Comparison of ENCODE assay signal across 1 cellular context in the genomic region with DNA sequence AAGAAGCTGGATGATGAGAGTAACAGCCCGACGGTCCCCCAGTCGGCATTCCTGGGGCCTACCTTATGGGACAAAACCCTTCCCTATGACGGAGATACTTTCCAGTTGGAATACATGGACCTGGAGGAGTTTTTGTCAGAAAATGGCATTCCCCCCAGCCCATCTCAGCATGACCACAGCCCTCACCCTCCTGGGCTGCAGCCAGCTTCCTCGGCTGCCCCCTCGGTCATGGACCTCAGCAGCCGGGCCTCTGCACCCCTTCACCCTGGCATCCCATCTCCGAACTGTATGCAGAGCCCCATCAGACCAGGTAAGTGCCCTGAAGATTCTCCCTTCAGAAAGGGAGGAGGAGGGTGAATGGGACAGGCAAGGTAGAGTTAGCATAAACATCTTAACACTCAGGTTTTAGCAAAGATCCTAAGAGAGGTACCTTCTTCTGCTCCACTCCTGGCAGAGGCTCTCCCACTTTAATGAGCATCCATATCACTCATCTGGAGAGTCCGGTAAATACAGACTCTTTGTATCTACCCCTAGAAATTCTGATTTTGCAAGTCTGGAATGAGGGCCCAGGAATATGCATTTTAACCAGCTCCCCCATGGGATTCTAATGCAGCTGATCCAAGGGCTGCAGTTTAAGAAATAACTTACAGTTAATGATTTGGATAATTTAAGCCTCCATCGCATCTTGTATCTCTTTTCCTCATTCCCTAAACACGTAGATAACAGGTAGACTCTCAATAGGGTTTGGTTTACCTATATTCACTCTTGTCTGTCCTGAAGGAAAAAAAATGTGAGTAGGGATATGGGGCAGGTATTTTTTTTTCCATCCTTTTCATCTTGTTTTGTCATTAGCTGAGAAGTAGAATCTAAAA.
TF ChIP-seq lines count a peak whose summit lies in the region.

No MANE protein-coding gene starts in this region.

TF ChIP-seq in HepG2, 621 proteins besides CTCF, POLR2A, EP300 and RAD21 (continued from another document and continues in another):
- no peak for TF ChIP-seq IRX3 (CRISPR knock-in tag; IDR thresholded peaks at IDR 0.05; ENCODE audit: borderline replicate concordance, low read depth)
- TF ChIP-seq, protein P1, sequence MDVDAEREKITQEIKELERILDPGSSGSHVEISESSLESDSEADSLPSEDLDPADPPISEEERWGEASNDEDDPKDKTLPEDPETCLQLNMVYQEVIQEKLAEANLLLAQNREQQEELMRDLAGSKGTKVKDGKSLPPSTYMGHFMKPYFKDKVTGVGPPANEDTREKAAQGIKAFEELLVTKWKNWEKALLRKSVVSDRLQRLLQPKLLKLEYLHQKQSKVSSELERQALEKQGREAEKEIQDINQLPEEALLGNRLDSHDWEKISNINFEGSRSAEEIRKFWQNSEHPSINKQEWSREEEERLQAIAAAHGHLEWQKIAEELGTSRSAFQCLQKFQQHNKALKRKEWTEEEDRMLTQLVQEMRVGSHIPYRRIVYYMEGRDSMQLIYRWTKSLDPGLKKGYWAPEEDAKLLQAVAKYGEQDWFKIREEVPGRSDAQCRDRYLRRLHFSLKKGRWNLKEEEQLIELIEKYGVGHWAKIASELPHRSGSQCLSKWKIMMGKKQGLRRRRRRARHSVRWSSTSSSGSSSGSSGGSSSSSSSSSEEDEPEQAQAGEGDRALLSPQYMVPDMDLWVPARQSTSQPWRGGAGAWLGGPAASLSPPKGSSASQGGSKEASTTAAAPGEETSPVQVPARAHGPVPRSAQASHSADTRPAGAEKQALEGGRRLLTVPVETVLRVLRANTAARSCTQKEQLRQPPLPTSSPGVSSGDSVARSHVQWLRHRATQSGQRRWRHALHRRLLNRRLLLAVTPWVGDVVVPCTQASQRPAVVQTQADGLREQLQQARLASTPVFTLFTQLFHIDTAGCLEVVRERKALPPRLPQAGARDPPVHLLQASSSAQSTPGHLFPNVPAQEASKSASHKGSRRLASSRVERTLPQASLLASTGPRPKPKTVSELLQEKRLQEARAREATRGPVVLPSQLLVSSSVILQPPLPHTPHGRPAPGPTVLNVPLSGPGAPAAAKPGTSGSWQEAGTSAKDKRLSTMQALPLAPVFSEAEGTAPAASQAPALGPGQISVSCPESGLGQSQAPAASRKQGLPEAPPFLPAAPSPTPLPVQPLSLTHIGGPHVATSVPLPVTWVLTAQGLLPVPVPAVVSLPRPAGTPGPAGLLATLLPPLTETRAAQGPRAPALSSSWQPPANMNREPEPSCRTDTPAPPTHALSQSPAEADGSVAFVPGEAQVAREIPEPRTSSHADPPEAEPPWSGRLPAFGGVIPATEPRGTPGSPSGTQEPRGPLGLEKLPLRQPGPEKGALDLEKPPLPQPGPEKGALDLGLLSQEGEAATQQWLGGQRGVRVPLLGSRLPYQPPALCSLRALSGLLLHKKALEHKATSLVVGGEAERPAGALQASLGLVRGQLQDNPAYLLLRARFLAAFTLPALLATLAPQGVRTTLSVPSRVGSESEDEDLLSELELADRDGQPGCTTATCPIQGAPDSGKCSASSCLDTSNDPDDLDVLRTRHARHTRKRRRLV (CRISPR knock-in tag; IDR thresholded peaks at IDR 0.05) = no peak
- no peak for TF ChIP-seq NCOA5 (CRISPR knock-in tag; IDR thresholded peaks at IDR 0.05)
- TF ChIP-seq ZNF484 (CRISPR knock-in tag; IDR thresholded peaks at IDR 0.05; ENCODE audit: borderline replicate concordance, low read depth) = no peak
- TF ChIP-seq, protein P2, sequence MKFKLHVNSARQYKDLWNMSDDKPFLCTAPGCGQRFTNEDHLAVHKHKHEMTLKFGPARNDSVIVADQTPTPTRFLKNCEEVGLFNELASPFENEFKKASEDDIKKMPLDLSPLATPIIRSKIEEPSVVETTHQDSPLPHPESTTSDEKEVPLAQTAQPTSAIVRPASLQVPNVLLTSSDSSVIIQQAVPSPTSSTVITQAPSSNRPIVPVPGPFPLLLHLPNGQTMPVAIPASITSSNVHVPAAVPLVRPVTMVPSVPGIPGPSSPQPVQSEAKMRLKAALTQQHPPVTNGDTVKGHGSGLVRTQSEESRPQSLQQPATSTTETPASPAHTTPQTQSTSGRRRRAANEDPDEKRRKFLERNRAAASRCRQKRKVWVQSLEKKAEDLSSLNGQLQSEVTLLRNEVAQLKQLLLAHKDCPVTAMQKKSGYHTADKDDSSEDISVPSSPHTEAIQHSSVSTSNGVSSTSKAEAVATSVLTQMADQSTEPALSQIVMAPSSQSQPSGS (CRISPR knock-in tag; IDR thresholded peaks at IDR 0.05) = no peak
- no peak for TF ChIP-seq HNF4G (IDR thresholded peaks at IDR 0.05; ENCODE audit: borderline replicate concordance, low read depth, low read length)
- TF ChIP-seq HNF4G (CRISPR knock-in tag; IDR thresholded peaks at IDR 0.05; ENCODE audit: borderline replicate concordance, low read depth) = no peak
- TF ChIP-seq, protein P3, sequence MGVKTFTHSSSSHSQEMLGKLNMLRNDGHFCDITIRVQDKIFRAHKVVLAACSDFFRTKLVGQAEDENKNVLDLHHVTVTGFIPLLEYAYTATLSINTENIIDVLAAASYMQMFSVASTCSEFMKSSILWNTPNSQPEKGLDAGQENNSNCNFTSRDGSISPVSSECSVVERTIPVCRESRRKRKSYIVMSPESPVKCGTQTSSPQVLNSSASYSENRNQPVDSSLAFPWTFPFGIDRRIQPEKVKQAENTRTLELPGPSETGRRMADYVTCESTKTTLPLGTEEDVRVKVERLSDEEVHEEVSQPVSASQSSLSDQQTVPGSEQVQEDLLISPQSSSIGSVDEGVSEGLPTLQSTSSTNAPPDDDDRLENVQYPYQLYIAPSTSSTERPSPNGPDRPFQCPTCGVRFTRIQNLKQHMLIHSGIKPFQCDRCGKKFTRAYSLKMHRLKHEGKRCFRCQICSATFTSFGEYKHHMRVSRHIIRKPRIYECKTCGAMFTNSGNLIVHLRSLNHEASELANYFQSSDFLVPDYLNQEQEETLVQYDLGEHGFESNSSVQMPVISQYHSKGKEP (CRISPR knock-in tag; IDR thresholded peaks at IDR 0.05) = no peak
- peak; percentile 26; the same call in 1 of the 2 replicates for TF ChIP-seq ZNF441 (CRISPR knock-in tag; IDR thresholded peaks at IDR 0.05; ENCODE audit: borderline replicate concordance)
- TF ChIP-seq ZBTB8A (CRISPR knock-in tag; IDR thresholded peaks at IDR 0.05; ENCODE audit: borderline replicate concordance, low read depth) = no peak
- no peak for TF ChIP-seq MTF2 (CRISPR knock-in tag; IDR thresholded peaks at IDR 0.05; ENCODE audit: borderline replicate concordance)
- TF ChIP-seq, protein P4, sequence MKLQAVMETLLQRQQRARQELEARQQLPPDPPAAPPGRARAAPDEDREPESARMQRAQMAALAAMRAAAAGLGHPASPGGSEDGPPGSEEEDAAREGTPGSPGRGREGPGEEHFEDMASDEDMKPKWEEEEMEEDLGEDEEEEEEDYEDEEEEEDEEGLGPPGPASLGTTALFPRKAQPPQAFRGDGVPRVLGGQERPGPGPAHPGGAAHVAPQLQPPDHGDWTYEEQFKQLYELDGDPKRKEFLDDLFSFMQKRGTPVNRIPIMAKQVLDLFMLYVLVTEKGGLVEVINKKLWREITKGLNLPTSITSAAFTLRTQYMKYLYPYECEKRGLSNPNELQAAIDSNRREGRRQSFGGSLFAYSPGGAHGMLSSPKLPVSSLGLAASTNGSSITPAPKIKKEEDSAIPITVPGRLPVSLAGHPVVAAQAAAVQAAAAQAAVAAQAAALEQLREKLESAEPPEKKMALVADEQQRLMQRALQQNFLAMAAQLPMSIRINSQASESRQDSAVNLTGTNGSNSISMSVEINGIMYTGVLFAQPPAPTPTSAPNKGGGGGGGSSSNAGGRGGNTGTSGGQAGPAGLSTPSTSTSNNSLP (IDR thresholded peaks at IDR 0.05; ENCODE audit: low read depth, low read length) = no peak
- no peak for TF ChIP-seq PTBP1 (IDR thresholded peaks at IDR 0.05; ENCODE audit: low read depth, low read length, poor library complexity, severe bottlenecking)
- no peak for TF ChIP-seq ZNF382 (CRISPR knock-in tag; IDR thresholded peaks at IDR 0.05; ENCODE audit: borderline replicate concordance)
- TF ChIP-seq ELF4 (CRISPR knock-in tag; IDR thresholded peaks at IDR 0.05; ENCODE audit: borderline replicate concordance) = no peak
- TF ChIP-seq, protein P5, sequence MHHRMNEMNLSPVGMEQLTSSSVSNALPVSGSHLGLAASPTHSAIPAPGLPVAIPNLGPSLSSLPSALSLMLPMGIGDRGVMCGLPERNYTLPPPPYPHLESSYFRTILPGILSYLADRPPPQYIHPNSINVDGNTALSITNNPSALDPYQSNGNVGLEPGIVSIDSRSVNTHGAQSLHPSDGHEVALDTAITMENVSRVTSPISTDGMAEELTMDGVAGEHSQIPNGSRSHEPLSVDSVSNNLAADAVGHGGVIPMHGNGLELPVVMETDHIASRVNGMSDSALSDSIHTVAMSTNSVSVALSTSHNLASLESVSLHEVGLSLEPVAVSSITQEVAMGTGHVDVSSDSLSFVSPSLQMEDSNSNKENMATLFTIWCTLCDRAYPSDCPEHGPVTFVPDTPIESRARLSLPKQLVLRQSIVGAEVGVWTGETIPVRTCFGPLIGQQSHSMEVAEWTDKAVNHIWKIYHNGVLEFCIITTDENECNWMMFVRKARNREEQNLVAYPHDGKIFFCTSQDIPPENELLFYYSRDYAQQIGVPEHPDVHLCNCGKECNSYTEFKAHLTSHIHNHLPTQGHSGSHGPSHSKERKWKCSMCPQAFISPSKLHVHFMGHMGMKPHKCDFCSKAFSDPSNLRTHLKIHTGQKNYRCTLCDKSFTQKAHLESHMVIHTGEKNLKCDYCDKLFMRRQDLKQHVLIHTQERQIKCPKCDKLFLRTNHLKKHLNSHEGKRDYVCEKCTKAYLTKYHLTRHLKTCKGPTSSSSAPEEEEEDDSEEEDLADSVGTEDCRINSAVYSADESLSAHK (CRISPR knock-in tag; IDR thresholded peaks at IDR 0.05; ENCODE audit: borderline replicate concordance) = 0 out of 2 replicates have a peak, but pooled peaks have one; percentile 42
- no peak for TF ChIP-seq MYNN (CRISPR knock-in tag; IDR thresholded peaks at IDR 0.05; ENCODE audit: low read depth)
- TF ChIP-seq BRCA1 (CRISPR knock-in tag; IDR thresholded peaks at IDR 0.05) = peak; percentile 74; the same call in 1 of the 2 replicates
- TF ChIP-seq WIZ (CRISPR knock-in tag; IDR thresholded peaks at IDR 0.05) = no peak
- no peak for TF ChIP-seq BCL6 (CRISPR knock-in tag; IDR thresholded peaks at IDR 0.05)
- TF ChIP-seq, protein P6, sequence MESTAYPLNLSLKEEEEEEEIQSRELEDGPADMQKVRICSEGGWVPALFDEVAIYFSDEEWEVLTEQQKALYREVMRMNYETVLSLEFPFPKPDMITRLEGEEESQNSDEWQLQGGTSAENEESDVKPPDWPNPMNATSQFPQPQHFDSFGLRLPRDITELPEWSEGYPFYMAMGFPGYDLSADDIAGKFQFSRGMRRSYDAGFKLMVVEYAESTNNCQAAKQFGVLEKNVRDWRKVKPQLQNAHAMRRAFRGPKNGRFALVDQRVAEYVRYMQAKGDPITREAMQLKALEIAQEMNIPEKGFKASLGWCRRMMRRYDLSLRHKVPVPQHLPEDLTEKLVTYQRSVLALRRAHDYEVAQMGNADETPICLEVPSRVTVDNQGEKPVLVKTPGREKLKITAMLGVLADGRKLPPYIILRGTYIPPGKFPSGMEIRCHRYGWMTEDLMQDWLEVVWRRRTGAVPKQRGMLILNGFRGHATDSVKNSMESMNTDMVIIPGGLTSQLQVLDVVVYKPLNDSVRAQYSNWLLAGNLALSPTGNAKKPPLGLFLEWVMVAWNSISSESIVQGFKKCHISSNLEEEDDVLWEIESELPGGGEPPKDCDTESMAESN (CRISPR knock-in tag; conservative IDR thresholded peaks at IDR 0.05) = peak; percentile 81; the same call in 1 of the 2 replicates
- TF ChIP-seq POLR2G (IDR thresholded peaks at IDR 0.05; ENCODE audit: low read depth, low read length) = peak; percentile 76
- no peak for TF ChIP-seq ZNF460 (CRISPR knock-in tag; IDR thresholded peaks at IDR 0.05; ENCODE audit: borderline replicate concordance)
- TF ChIP-seq, protein P7, sequence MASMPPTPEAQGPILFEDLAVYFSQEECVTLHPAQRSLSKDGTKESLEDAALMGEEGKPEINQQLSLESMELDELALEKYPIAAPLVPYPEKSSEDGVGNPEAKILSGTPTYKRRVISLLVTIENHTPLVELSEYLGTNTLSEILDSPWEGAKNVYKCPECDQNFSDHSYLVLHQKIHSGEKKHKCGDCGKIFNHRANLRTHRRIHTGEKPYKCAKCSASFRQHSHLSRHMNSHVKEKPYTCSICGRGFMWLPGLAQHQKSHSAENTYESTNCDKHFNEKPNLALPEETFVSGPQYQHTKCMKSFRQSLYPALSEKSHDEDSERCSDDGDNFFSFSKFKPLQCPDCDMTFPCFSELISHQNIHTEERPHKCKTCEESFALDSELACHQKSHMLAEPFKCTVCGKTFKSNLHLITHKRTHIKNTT (CRISPR knock-in tag; IDR thresholded peaks at IDR 0.05) = no peak
- TF ChIP-seq, protein P8, sequence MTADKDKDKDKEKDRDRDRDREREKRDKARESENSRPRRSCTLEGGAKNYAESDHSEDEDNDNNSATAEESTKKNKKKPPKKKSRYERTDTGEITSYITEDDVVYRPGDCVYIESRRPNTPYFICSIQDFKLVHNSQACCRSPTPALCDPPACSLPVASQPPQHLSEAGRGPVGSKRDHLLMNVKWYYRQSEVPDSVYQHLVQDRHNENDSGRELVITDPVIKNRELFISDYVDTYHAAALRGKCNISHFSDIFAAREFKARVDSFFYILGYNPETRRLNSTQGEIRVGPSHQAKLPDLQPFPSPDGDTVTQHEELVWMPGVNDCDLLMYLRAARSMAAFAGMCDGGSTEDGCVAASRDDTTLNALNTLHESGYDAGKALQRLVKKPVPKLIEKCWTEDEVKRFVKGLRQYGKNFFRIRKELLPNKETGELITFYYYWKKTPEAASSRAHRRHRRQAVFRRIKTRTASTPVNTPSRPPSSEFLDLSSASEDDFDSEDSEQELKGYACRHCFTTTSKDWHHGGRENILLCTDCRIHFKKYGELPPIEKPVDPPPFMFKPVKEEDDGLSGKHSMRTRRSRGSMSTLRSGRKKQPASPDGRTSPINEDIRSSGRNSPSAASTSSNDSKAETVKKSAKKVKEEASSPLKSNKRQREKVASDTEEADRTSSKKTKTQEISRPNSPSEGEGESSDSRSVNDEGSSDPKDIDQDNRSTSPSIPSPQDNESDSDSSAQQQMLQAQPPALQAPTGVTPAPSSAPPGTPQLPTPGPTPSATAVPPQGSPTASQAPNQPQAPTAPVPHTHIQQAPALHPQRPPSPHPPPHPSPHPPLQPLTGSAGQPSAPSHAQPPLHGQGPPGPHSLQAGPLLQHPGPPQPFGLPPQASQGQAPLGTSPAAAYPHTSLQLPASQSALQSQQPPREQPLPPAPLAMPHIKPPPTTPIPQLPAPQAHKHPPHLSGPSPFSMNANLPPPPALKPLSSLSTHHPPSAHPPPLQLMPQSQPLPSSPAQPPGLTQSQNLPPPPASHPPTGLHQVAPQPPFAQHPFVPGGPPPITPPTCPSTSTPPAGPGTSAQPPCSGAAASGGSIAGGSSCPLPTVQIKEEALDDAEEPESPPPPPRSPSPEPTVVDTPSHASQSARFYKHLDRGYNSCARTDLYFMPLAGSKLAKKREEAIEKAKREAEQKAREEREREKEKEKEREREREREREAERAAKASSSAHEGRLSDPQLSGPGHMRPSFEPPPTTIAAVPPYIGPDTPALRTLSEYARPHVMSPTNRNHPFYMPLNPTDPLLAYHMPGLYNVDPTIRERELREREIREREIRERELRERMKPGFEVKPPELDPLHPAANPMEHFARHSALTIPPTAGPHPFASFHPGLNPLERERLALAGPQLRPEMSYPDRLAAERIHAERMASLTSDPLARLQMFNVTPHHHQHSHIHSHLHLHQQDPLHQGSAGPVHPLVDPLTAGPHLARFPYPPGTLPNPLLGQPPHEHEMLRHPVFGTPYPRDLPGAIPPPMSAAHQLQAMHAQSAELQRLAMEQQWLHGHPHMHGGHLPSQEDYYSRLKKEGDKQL (CRISPR knock-in tag; IDR thresholded peaks at IDR 0.05; ENCODE audit: low read depth) = no peak
- TF ChIP-seq ZNF556 (CRISPR knock-in tag; IDR thresholded peaks at IDR 0.05; ENCODE audit: borderline replicate concordance) = no peak
- peak; percentile 58; the same call in 1 of the 2 replicates for TF ChIP-seq ZNF768 (CRISPR knock-in tag; IDR thresholded peaks at IDR 0.05)
- no peak for TF ChIP-seq TBP (CRISPR knock-in tag; IDR thresholded peaks at IDR 0.05)
- no peak for TF ChIP-seq NCOR1 (IDR thresholded peaks at IDR 0.05; ENCODE audit: borderline replicate concordance, low read length)
- peak; percentile 40 for TF ChIP-seq ZNF883 (CRISPR knock-in tag; IDR thresholded peaks at IDR 0.05; ENCODE audit: not compliant biosample characterization)
- no peak for TF ChIP-seq ERF (CRISPR knock-in tag; IDR thresholded peaks at IDR 0.05)
